Comparison of ENCODE assay signal across 8 cellular contexts in the genomic region with DNA sequence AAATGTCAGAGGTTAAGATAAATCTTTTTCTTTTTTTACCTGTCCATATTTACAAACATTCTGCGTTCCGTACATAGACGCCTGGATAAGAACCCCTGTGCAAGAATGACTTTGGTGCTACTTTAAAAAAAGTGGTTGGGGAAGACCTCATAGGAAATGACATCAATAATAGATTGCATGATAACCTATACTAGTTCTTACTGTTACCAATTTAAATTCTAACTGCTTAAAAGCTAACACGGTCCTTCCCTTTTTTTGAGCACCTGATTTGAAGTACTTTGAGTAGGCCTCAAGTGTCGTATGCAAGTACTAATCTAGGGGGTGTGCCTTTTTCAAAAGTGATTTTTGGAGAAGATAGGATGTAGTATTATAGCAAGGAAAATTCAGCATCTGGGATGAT. TPM values are rescaled to one million over a fixed set of nuclear protein-coding genes. Genes with fewer than 3 reads are reported as not detected.
DNase-seq lines count a peak whose midpoint lies in the region; ATAC-seq and TF ChIP-seq lines count a peak whose summit lies in the region.

No MANE protein-coding gene starts in this region.

- H3K4me3 Mint-ChIP-seq in HFFc6: peak overlapping the region; percentile 96
- H3K4me3 Mint-ChIP-seq in activated CD8-positive, alpha-beta T cell treated with anti-CD3 and anti-CD28 coated beads for 36 hours: peak overlapping the region; percentile 95
- H3K4me3 Mint-ChIP-seq in type B pancreatic cell: peak overlapping the region; percentile 98

- peaks cover 12% of the 10 kb centered on the region for H3K27me3 Mint-ChIP-seq in HFFc6 (ENCODE audit: insufficient read depth)
- no peaks in the 10 kb centered on the region for H3K27me3 Mint-ChIP-seq in activated CD8-positive, alpha-beta T cell treated with anti-CD3 and anti-CD28 coated beads for 36 hours
- H3K27me3 Mint-ChIP-seq in type B pancreatic cell: no peaks in the 10 kb centered on the region

- H3K9me3 ChIP-seq in BE2C: no peaks in the 10 kb centered on the region
- H3K9me3 ChIP-seq in iPS-20b (ENCODE audit: insufficient read depth, low read depth, low read length): no peaks in the 10 kb centered on the region

- H3K4me1 ChIP-seq in BE2C: peaks cover 7% of the 10 kb centered on the region
- H3K4me1 ChIP-seq in iPS-20b (ENCODE audit: insufficient read depth, low read length): peaks cover 19% of the 10 kb centered on the region

- H3K27ac ChIP-seq in iPS-20b (ENCODE audit: low read length): no peak overlapping the region
- no peak overlapping the region for H3K27ac ChIP-seq in RWPE1

- H3K27ac Mint-ChIP-seq in HFFc6 (peak overlapping the region; percentile 97), type B pancreatic cell (peak overlapping the region; percentile 98)
- H3K27ac Mint-ChIP-seq in activated CD8-positive, alpha-beta T cell treated with anti-CD3 and anti-CD28 coated beads for 36 hours: peak overlapping the region; percentile 100

- H3K9me3 Mint-ChIP-seq in HFFc6 (no peaks in the 10 kb centered on the region), type B pancreatic cell (no peaks in the 10 kb centered on the region)
- no peaks in the 10 kb centered on the region for H3K9me3 Mint-ChIP-seq in activated CD8-positive, alpha-beta T cell treated with anti-CD3 and anti-CD28 coated beads for 36 hours

- no peak for TF ChIP-seq CTCF in BE2C (IDR thresholded peaks at IDR 0.05; ENCODE audit: low read depth, low read length)
- TF ChIP-seq CTCF in HFFc6 (IDR thresholded peaks at IDR 0.05): no peak
- no peak for TF ChIP-seq CTCF in activated CD8-positive, alpha-beta T cell treated with anti-CD3 and anti-CD28 coated beads for 36 hours (IDR thresholded peaks at IDR 0.05)
- TF ChIP-seq CTCF in type B pancreatic cell (conservative IDR thresholded peaks at IDR 0.05): no peak
- TF ChIP-seq CTCF in RWPE1 (conservative IDR thresholded peaks at IDR 0.05; ENCODE audit: low read depth): no peak

- DNase-seq in BE2C: no peak
- no peak for DNase-seq in HFFc6
- no peak for DNase-seq in activated CD8-positive, alpha-beta T cell treated with anti-CD3 and anti-CD28 coated beads for 36 hours
- no peak for DNase-seq in type B pancreatic cell (ENCODE audit: extremely low spot score, unreplicated experiment)
- no peak for DNase-seq in RWPE1 (ENCODE audit: low spot score)
- no peak for DNase-seq in stimulated activated CD4-positive, alpha-beta T cell treated with anti-CD3 and anti-CD28 coated beads, Interleukin-2, amount 100 ng/mL, for 24 hours

- peak overlapping the region; percentile 92; the same call in 1 of the 2 replicates for H3K9ac ChIP-seq in iPS-20b (ENCODE audit: low read depth, low read length)

- peak; percentile 3 for ATAC-seq in activated CD8-positive, alpha-beta T cell treated with anti-CD3 and anti-CD28 coated beads for 36 hours
- no peak for ATAC-seq in GM18517 (IDR thresholded peaks at IDR 0.05; ENCODE audit: unreplicated experiment)

- H3K4me1 Mint-ChIP-seq in HFFc6 (ENCODE audit: low read depth) (peaks cover 40% of the 10 kb centered on the region), type B pancreatic cell (ENCODE audit: unreplicated experiment) (peaks cover 22% of the 10 kb centered on the region)
- peaks cover 32% of the 10 kb centered on the region for H3K4me1 Mint-ChIP-seq in activated CD8-positive, alpha-beta T cell treated with anti-CD3 and anti-CD28 coated beads for 36 hours (ENCODE audit: low read depth)

- CTCF ChIA-PET in activated CD8-positive, alpha-beta T cell treated with anti-CD3 and anti-CD28 coated beads for 36 hours (lab: Charles Lee): interaction anchor here (0.8 to 2.5 kb wide), 11 partner anchors 12 to 409 kb away, joined by 3 to 32 read pairs (median 12); partner anchors contain the start of gene DNAH7
- CTCF ChIA-PET in RWPE1 (lab: Yijun Ruan, JAX): interaction anchor here (0.6 to 1.2 kb wide), 3 partner anchors 161 to 395 kb away, joined by 3 to 5 read pairs (median 4); no protein-coding TSS in a partner anchor

- H3K36me3 Mint-ChIP-seq in HFFc6 (ENCODE audit: low read depth) (peaks cover 22% of the 10 kb centered on the region), type B pancreatic cell (no peaks in the 10 kb centered on the region)
- H3K36me3 Mint-ChIP-seq in activated CD8-positive, alpha-beta T cell treated with anti-CD3 and anti-CD28 coated beads for 36 hours (ENCODE audit: low read depth): peaks cover 29% of the 10 kb centered on the region

- H3K4me3 ChIP-seq in BE2C (ENCODE audit: low read depth, low read length) (peak overlapping the region; percentile 83), iPS-20b (ENCODE audit: low read length) (peak overlapping the region; percentile 75)

- peaks cover 11% of the 10 kb centered on the region for H3K36me3 ChIP-seq in BE2C
- 0 out of 2 replicates have a peak, but pooled peaks cover 5% of the 10 kb centered on the region for H3K36me3 ChIP-seq in iPS-20b (ENCODE audit: insufficient read depth, low read depth, low read length)

- intact Hi-C loops in activated CD8-positive, alpha-beta T cell treated with anti-CD3 and anti-CD28 coated beads for 36 hours (cut with micrococcal nuclease): loop anchor here (1.0 to 10.0 kb wide), 6 partner anchors 97 to 516 kb away; partner anchors contain the start of genes DNAH7 and STK17B

- H3K27me3 ChIP-seq in BE2C (no peaks in the 10 kb centered on the region), iPS-20b (ENCODE audit: insufficient read depth, low read length) (no peaks in the 10 kb centered on the region)

- POLR2A ChIA-PET in activated CD8-positive, alpha-beta T cell treated with anti-CD3 and anti-CD28 coated beads for 36 hours (lab: Charles Lee): interaction anchor here (0.7 to 5.3 kb wide), 7 partner anchors 16 to 409 kb away, joined by 3 to 64 read pairs (median 4); partner anchors contain the start of gene DNAH7
- POLR2A ChIA-PET in RWPE1 (lab: Yijun Ruan, JAX; ENCODE audit: low non-redundant PET): no interaction called here

RNA-seq across cellular contexts. Expression of gene SLC39A10, which starts 2.1 kb away (rescaled TPM):
- 27.7 TPM for polyA plus RNA-seq in BE2C (2012; ENCODE audit: insufficient read depth, insufficient read length, low read depth)
- total RNA-seq in HFFc6 (2021; fragmentation: NEBNext Ultra II Directional; extraction: Animal tissue kit (Norgen Biotek cat#: 25700)): 10 to 100 TPM; 24.8 to 30.4 (median 27.7) TPM
- 10 to 100 TPM; 25.6 to 25.8 TPM for total RNA-seq in activated CD8-positive, alpha-beta T cell treated with anti-CD3 and anti-CD28 coated beads for 36 hours
- total RNA-seq in type B pancreatic cell (ENCODE audit: low replicate concordance): 41.6 and 63.2 TPM in 2 replicates
